Comparison of ENCODE assay signal across 8 cellular contexts in genomic region chr13:41696163-41697003, GRCh38.
DNase-seq lines count a peak whose midpoint lies in the region; ATAC-seq and TF ChIP-seq lines count a peak whose summit lies in the region.

No MANE protein-coding gene starts in this region.

- H3K36me3 Mint-ChIP-seq in stimulated activated memory B cell treated with anti-CD40 and anti-IgM and Interleukin-4, amounts not matched to agents 10 μg/mL and 1 μg/mL and 100 μg/mL, for 72 hours, result peaks cover 37% of the 10 kb centered on the region

- DNase-seq in H4 (ENCODE audit: low spot score), result peak; percentile 39
- peak; percentile 60 for DNase-seq in RKO (ENCODE audit: low spot score)
- peak; percentile 76 for DNase-seq in fibroblast of pulmonary artery (ENCODE audit: low read depth)
- DNase-seq in retinal pigment epithelial cell (ENCODE audit: low read depth), result peak; percentile 56
- no peak for DNase-seq in stimulated activated CD4-positive, alpha-beta T cell treated with anti-CD3 and anti-CD28 coated beads, Interleukin-2, amount 100 ng/mL, for 48 hours
- DNase-seq in activated gamma-delta T cell treated with Interleukin-2 at 50 U/mL for 16 hours, result no peak

- no peaks in the 10 kb centered on the region for H3K9me3 Mint-ChIP-seq in stimulated activated memory B cell treated with anti-CD40 and anti-IgM and Interleukin-4, amounts not matched to agents 10 μg/mL and 1 μg/mL and 100 μg/mL, for 72 hours

- no peak overlapping the region for H3K4me3 Mint-ChIP-seq in stimulated activated memory B cell treated with anti-CD40 and anti-IgM and Interleukin-4, amounts not matched to agents 10 μg/mL and 1 μg/mL and 100 μg/mL, for 72 hours

- no peaks in the 10 kb centered on the region for H3K27me3 Mint-ChIP-seq in stimulated activated memory B cell treated with anti-CD40 and anti-IgM and Interleukin-4, amounts not matched to agents 10 μg/mL and 1 μg/mL and 100 μg/mL, for 72 hours

- H3K4me3 ChIP-seq in fibroblast of pulmonary artery (replicated peaks; ENCODE audit: low read depth, low read length) (no peak overlapping the region), retinal pigment epithelial cell (ENCODE audit: low read length) (no peak overlapping the region)

- TF ChIP-seq CTCF in fibroblast of pulmonary artery (IDR thresholded peaks at IDR 0.05; ENCODE audit: low read length, missing control alignments) (no peak), retinal pigment epithelial cell (conservative IDR thresholded peaks at IDR 0.05; ENCODE audit: low read depth, low read length) (no peak)

- H3K27ac Mint-ChIP-seq in stimulated activated memory B cell treated with anti-CD40 and anti-IgM and Interleukin-4, amounts not matched to agents 10 μg/mL and 1 μg/mL and 100 μg/mL, for 72 hours, result no peak overlapping the region

- peaks cover 23% of the 10 kb centered on the region for H3K4me1 Mint-ChIP-seq in stimulated activated memory B cell treated with anti-CD40 and anti-IgM and Interleukin-4, amounts not matched to agents 10 μg/mL and 1 μg/mL and 100 μg/mL, for 72 hours

- no peak for ATAC-seq in GM19467 (IDR thresholded peaks at IDR 0.05; ENCODE audit: unreplicated experiment)
- no peak for ATAC-seq in stimulated activated memory B cell treated with anti-CD40 and anti-IgM and Interleukin-4, amounts not matched to agents 10 μg/mL and 1 μg/mL and 100 μg/mL, for 72 hours

Comparison
In these comparisons a context has a peak if more than half of its experiments do, and no peak if none do; other contexts are left out.
1. DNase-seq: peak in H4 (single experiment), RKO (single experiment), fibroblast of pulmonary artery (single experiment) and retinal pigment epithelial cell (single experiment); none in stimulated activated CD4-positive, alpha-beta T cell treated with anti-CD3 and anti-CD28 coated beads, Interleukin-2, amount 100 ng/mL, for 48 hours (0 of 2) and activated gamma-delta T cell treated with Interleukin-2 at 50 U/mL for 16 hours (single experiment).